22 cellular contexts compared by ENCODE assay signal in the genomic region with DNA sequence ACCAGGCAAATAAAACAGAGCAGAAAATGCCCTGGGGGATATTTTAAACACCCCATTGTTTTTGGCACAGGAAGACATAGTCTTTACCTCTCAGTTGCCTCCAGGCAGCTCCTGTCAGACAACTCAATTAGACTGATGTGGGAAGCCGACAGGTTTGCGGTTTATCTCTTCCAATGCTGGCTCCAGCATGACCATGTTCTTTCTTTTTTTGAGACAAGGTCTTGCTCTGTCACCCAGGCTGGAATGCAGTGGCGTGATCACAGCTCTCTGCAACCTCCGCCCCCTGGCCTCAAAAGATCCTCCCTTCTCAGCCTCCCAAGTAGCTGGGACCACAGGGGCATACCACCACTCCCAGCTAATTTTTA.
DNase-seq lines count a peak whose midpoint lies in the region; ATAC-seq, FAIRE-seq and TF ChIP-seq lines count a peak whose summit lies in the region.
"Had no signal": no experiment of that assay in that cellular context is flagged by ENCODE, and none has a peak within 500 bp of the region (broad histone marks: within the 10 kb centered on the region; RNA-seq: fewer than 3 reads in every experiment).

No MANE protein-coding gene starts in this region.

- ATAC-seq in PC-3, result peak; percentile 72
- ATAC-seq: activated CD8-positive, alpha-beta T cell treated with anti-CD3 and anti-CD28 coated beads, Interleukin-2, amount 10 ng/mL, durations not matched to agents 7 days and 5 days; activated naive CD4-positive, alpha-beta T cell treated with anti-CD3 and anti-CD28 coated beads, Interleukin-2, amount 50 U/mL, for 72 hours; naive thymus-derived CD4-positive, alpha-beta T cell had no signal

- H3K36me3 ChIP-seq in PC-3 (ENCODE audit: low read depth, low read length), result no peaks in the 10 kb centered on the region
- no peaks in the 10 kb centered on the region for H3K36me3 ChIP-seq in smooth muscle cell (ENCODE audit: low read depth)
- H3K36me3 ChIP-seq in adrenal gland (replicated peaks in 1 of 2), result no peaks in the 10 kb centered on the region
- no peaks in the 10 kb centered on the region for H3K36me3 ChIP-seq in kidney (ENCODE audit: control insufficient read depth in 1 of 2, insufficient read depth in 2 of 2, low read length in 2 of 2)
- H3K36me3 ChIP-seq: HAP-1, sigmoid colon, tibial nerve had no signal

- H3K9me2 ChIP-seq in PC-3 (replicated peaks; ENCODE audit: low read length), result no peaks in the 10 kb centered on the region

- H3K36me3 Mint-ChIP-seq in activated naive CD4-positive, alpha-beta T cell treated with anti-CD3 and anti-CD28 coated beads, Interleukin-2, amount 10 ng/mL, durations not matched to agents 7 days and 5 days, result peaks cover 8% of the 10 kb centered on the region

- H3K4me1 ChIP-seq in PC-3 (ENCODE audit: insufficient read depth, low read length), result peaks cover 24% of the 10 kb centered on the region
- no peaks in the 10 kb centered on the region for H3K4me1 ChIP-seq in smooth muscle cell (ENCODE audit: low read depth)
- H3K4me1 ChIP-seq in adrenal gland (replicated peaks in 1 of 2), result no peaks in the 10 kb centered on the region
- no peaks in the 10 kb centered on the region for H3K4me1 ChIP-seq in kidney (ENCODE audit: control insufficient read depth in 1 of 2, insufficient read depth in 1 of 2, low read depth in 1 of 2, low read length in 2 of 2)
- H3K4me1 ChIP-seq: HAP-1, sigmoid colon had no signal

- H3K27me3 ChIP-seq in PC-3 (ENCODE audit: low read length), result no peaks in the 10 kb centered on the region
- H3K27me3 ChIP-seq in smooth muscle cell (ENCODE audit: low read depth), result no peaks in the 10 kb centered on the region
- H3K27me3 ChIP-seq in adrenal gland, result no peaks in the 10 kb centered on the region
- H3K27me3 ChIP-seq: sigmoid colon, tibial nerve had no signal

- H2AFZ ChIP-seq in PC-3 (ENCODE audit: low read length) (0 out of 2 replicates have a peak overlapping the region, but pooled peaks have one; percentile 4), smooth muscle cell (ENCODE audit: low read depth) (no peak overlapping the region)

- BruUV-seq in PC-3 (replicated peaks; lab: Mats Ljungman, UMichigan), result no TSS peak

- no peaks in the 10 kb centered on the region for H3K9me3 ChIP-seq in PC-3 (ENCODE audit: low read length)
- no peaks in the 10 kb centered on the region for H3K9me3 ChIP-seq in smooth muscle cell (replicated peaks; ENCODE audit: low read depth)
- H3K9me3 ChIP-seq in adrenal gland (replicated peaks in 1 of 3), result no peaks in the 10 kb centered on the region
- H3K9me3 ChIP-seq in kidney (ENCODE audit: control insufficient read depth in 1 of 2, low read length in 2 of 2), result peaks cover 0 to 4% of the 10 kb centered on the region in 2 donors
- H3K9me3 ChIP-seq: HAP-1, sigmoid colon had no signal

- peaks cover 6% of the 10 kb centered on the region for H3K9me3 Mint-ChIP-seq in activated naive CD4-positive, alpha-beta T cell treated with anti-CD3 and anti-CD28 coated beads, Interleukin-2, amount 10 ng/mL, durations not matched to agents 7 days and 5 days

- no peak overlapping the region for H3K4me3 Mint-ChIP-seq in activated naive CD4-positive, alpha-beta T cell treated with anti-CD3 and anti-CD28 coated beads, Interleukin-2, amount 10 ng/mL, durations not matched to agents 7 days and 5 days
- H3K4me3 Mint-ChIP-seq: activated CD8-positive, alpha-beta T cell treated with anti-CD3 and anti-CD28 coated beads, Interleukin-2, amount 10 ng/mL, durations not matched to agents 7 days and 5 days; activated T-helper 1 cell treated with anti-CD3 and anti-CD28 coated beads, Interleukin-12 subunit alpha, Interleukin-12 subunit beta, Interleukin-2, Interleukin-4 antibody, amounts not matched to agents 30 ng/mL and 10 ng/mL and 1 ng/mL, durations not matched to agents 14 hours and 24 hours and 36 hours; naive thymus-derived CD4-positive, alpha-beta T cell had no signal

- intact Hi-C loops in PC-3 (cut with micrococcal nuclease), result loop anchor here (5.0 kb wide), 1 partner anchor 46 kb away; no protein-coding TSS in a partner anchor
- intact Hi-C loops in adrenal gland (cut with DNase I), result no loop called here
- intact Hi-C loops in kidney (cut with DNase I), result no loop called here

- no peaks in the 10 kb centered on the region for H3F3A ChIP-seq in PC-3 (ENCODE audit: low read length, unreplicated experiment)
- H3F3A ChIP-seq in smooth muscle cell (ENCODE audit: low read depth), result no peaks in the 10 kb centered on the region

- no peak overlapping the region for H3K27ac Mint-ChIP-seq in activated naive CD4-positive, alpha-beta T cell treated with anti-CD3 and anti-CD28 coated beads, Interleukin-2, amount 10 ng/mL, durations not matched to agents 7 days and 5 days
- H3K27ac Mint-ChIP-seq: activated CD8-positive, alpha-beta T cell treated with anti-CD3 and anti-CD28 coated beads, Interleukin-2, amount 10 ng/mL, durations not matched to agents 7 days and 5 days; activated naive CD4-positive, alpha-beta T cell treated with anti-CD3 and anti-CD28 coated beads, Interleukin-2, amount 50 U/mL, for 72 hours; activated T-helper 1 cell treated with anti-CD3 and anti-CD28 coated beads, Interleukin-12 subunit alpha, Interleukin-12 subunit beta, Interleukin-2, Interleukin-4 antibody, amounts not matched to agents 30 ng/mL and 10 ng/mL and 1 ng/mL, durations not matched to agents 14 hours and 24 hours and 36 hours had no signal

- H3K9ac ChIP-seq in PC-3 (ENCODE audit: low read length) (peak overlapping the region; percentile 70), smooth muscle cell (ENCODE audit: low read depth) (no peak overlapping the region), kidney (ENCODE audit: low read length in 2 of 2) (no peak overlapping the region)

- DNase-seq in COLO829 (ENCODE audit: low spot score) (peak; percentile 96), PC-3 (peak; percentile 79), epithelial cell of esophagus (ENCODE audit: low read depth) (peak; percentile 94), smooth muscle cell (lab: John Stamatoyannopoulos, UW; ENCODE audit: unreplicated experiment) (no peak), adrenal gland (no peak), kidney (no peak), ACHN (no peak)
- no peak for DNase-seq in activated naive CD4-positive, alpha-beta T cell treated with anti-CD3 and anti-CD28 coated beads, Interleukin-2, amount 10 ng/mL, durations not matched to agents 7 days and 5 days
- DNase-seq: activated CD4-positive, CD25-positive, alpha-beta regulatory T cell treated with anti-CD3 and anti-CD28 coated beads, Interleukin-2, amount 50 U/mL, for 72 hours; activated CD8-positive, alpha-beta T cell treated with anti-CD3 and anti-CD28 coated beads, Interleukin-2, amount 10 ng/mL, durations not matched to agents 7 days and 5 days; KG1; kidney glomerular epithelial cell; naive thymus-derived CD4-positive, alpha-beta T cell; NCI-H1930; NCI-H510A treated with DMSO at 0.1 percent for 48 hours; sigmoid colon; stimulated activated naive CD4-positive, alpha-beta T cell; SW 1271 had no signal

- H3K4me3 ChIP-seq in PC-3 (ENCODE audit: low read length) (peak overlapping the region; percentile 31; the same call in 1 of the 2 replicates), epithelial cell of esophagus (ENCODE audit: low read length) (no peak overlapping the region), smooth muscle cell (no peak overlapping the region), adrenal gland (no peak overlapping the region), kidney (ENCODE audit: low read length in 2 of 2) (no peak overlapping the region)
- H3K4me3 ChIP-seq: HAP-1, sigmoid colon, tibial nerve had no signal

- H4K20me1 ChIP-seq in PC-3 (ENCODE audit: low read length) (no peaks in the 10 kb centered on the region), smooth muscle cell (ENCODE audit: low read depth) (no peaks in the 10 kb centered on the region)

- H3K4me2 ChIP-seq in PC-3 (ENCODE audit: low read length) (peak overlapping the region; percentile 53), smooth muscle cell (peak overlapping the region; percentile 34)

- TF ChIP-seq CTCF in PC-3 (conservative IDR thresholded peaks at IDR 0.05; ENCODE audit: low read depth, low read length) (no peak), epithelial cell of esophagus (IDR thresholded peaks at IDR 0.05; ENCODE audit: insufficient read depth, low read depth, low read length, missing control alignments) (no peak), smooth muscle cell (IDR thresholded peaks at IDR 0.05; ENCODE audit: borderline replicate concordance, insufficient read depth, poor library complexity, severe bottlenecking) (no peak), adrenal gland (IDR thresholded peaks at IDR 0.05) (no peak), kidney (IDR thresholded peaks at IDR 0.05; ENCODE audit: borderline replicate concordance, extremely low read depth, insufficient read depth) (no peak)

- CTCF ChIA-PET in PC-3 (lab: Charles Lee), result no interaction called here
- CTCF ChIA-PET in activated naive CD4-positive, alpha-beta T cell treated with anti-CD3 and anti-CD28 coated beads, Interleukin-2, amount 10 ng/mL, durations not matched to agents 7 days and 5 days (lab: Charles Lee), result interaction anchor here (1.1 to 1.2 kb wide), 2 partner anchors 22 to 380 kb away, joined by 3 to 4 read pairs; no protein-coding TSS in a partner anchor

- H3K4me1 Mint-ChIP-seq in activated naive CD4-positive, alpha-beta T cell treated with anti-CD3 and anti-CD28 coated beads, Interleukin-2, amount 10 ng/mL, durations not matched to agents 7 days and 5 days, result peaks cover 6% of the 10 kb centered on the region

- H3K27ac ChIP-seq in PC-3 (ENCODE audit: low read length) (peak overlapping the region; percentile 97), smooth muscle cell (ENCODE audit: low read depth) (peak overlapping the region; percentile 54), adrenal gland (no peak overlapping the region), kidney (ENCODE audit: low read depth in 2 of 2, low read length in 2 of 2) (no peak overlapping the region)
- H3K27ac ChIP-seq: sigmoid colon had no signal

- in situ Hi-C loops in ACHN (cut with HindIII; ENCODE audit: low pct_ligation_motif_present, low pct_unique_long_range_greater_than_20kb, low sequenced_read_pairs), result no loop called here

- 79% methylated on average over 4 of the region's 4 CpGs for WGBS in smooth muscle cell (ENCODE audit: low lambda C conversion rate)
- 89 to 98% (median 91%) methylated on average over 4 of the region's 4 CpGs for WGBS in adrenal gland, 4 donors

- no peaks in the 10 kb centered on the region for H3K27me3 Mint-ChIP-seq in activated naive CD4-positive, alpha-beta T cell treated with anti-CD3 and anti-CD28 coated beads, Interleukin-2, amount 10 ng/mL, durations not matched to agents 7 days and 5 days

- no peaks in the 10 kb centered on the region for H3K79me2 ChIP-seq in PC-3 (ENCODE audit: low read length)
- H3K79me2 ChIP-seq in smooth muscle cell (ENCODE audit: low read depth), result no peaks in the 10 kb centered on the region

- POLR2A ChIA-PET in PC-3 (lab: Charles Lee; ENCODE audit: unreplicated experiment), result interaction anchor here (0.5 to 0.6 kb wide), 2 partner anchors 42 to 311 kb away, joined by 3 to 7 read pairs; no protein-coding TSS in a partner anchor

- no peak for FAIRE-seq in kidney (lab: Jason Lieb, UNC)

- TF ChIP-seq POLR2A in adrenal gland (IDR thresholded peaks at IDR 0.05), result no peak

Comparison
In these comparisons a context has a peak if more than half of its experiments do, and no peak if none do; other contexts are left out.
1. DNase-seq: peak in COLO829 (single experiment), PC-3 (single experiment) and epithelial cell of esophagus (single experiment); none in smooth muscle cell (single experiment), adrenal gland (0 of 7), kidney (single experiment), ACHN (single experiment) and activated naive CD4-positive, alpha-beta T cell treated with anti-CD3 and anti-CD28 coated beads, Interleukin-2, amount 10 ng/mL, durations not matched to agents 7 days and 5 days (single experiment).
2. H3K27ac ChIP-seq: peak in PC-3 (single experiment) and smooth muscle cell (single experiment); none in adrenal gland (0 of 5) and kidney (0 of 2).